ENCODE assay signal across 8 cellular contexts in the genomic region with DNA sequence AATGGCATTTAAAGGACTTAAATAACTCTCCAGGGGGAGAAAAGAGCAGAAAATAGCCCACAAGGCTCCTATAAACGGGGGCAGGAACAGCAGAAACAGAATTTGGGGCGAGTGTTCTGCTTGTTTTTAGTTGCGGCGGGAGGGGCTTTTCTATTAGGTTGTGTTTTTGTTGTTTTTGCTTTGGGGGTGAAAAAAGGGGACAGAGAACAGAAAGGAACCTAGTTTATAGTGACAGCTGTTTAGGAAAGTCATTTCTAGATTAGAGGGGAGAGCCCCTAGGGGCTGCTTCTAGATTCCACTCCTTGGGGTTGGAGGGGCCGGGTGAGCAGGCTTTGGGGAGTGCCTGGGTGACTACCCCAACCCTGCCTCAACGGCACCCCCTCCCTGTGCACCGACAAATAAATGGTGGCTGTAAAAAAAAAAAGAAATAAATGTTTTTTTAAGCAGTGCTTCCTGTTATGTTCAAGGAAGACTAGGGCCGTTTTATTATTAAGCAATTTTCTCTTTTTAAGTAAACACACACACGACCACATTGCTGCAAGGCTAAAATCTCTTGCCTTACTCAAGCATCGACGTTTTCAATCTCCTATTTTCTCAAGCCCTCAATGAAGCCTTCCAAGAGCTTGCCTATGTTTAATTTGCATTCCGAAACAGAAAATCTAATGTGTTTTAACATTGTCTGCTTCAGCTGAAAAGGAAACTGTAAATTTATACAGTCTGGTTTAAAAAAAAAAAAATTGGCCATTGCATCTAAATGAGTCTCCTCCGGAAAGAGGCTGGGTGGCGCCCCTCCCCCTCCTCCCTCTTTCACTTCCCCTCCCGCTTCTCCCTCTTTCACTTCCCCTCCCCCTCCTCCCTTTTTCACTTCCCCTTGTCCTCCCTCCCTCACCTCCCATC.
DNase-seq lines count a peak whose midpoint lies in the region; ATAC-seq and TF ChIP-seq lines count a peak whose summit lies in the region.

No MANE protein-coding gene starts in this region.

- DNase-seq in GF-D8 (lab: John Stamatoyannopoulos, UW) = peak; percentile 66
- peak; percentile 47 for DNase-seq in T follicular helper cell (ENCODE audit: low read depth)
- DNase-seq in body of pancreas = peak; percentile 37 to 63 (median 54)
- peak; percentile 51 for DNase-seq in left lobe of liver (ENCODE audit: low spot score)
- peak; percentile 37 to 55 for DNase-seq in stimulated activated CD4-positive, alpha-beta T cell treated with anti-CD3 and anti-CD28 coated beads, Interleukin-4, amount 100 ng/mL, for 48 hours (ENCODE audit: low read depth in 2 of 2)
- no peak for DNase-seq in kidney glomerular epithelial cell (lab: John Stamatoyannopoulos, UW)

- intact Hi-C loops in body of pancreas (cut with DNase I) = loop anchor here (5.0 kb wide), 1 partner anchor 121 kb away; no protein-coding TSS in a partner anchor

- peaks cover 46% of the 10 kb centered on the region for H3K4me1 ChIP-seq in HUES6 (ENCODE audit: control insufficient read depth, insufficient read depth, low read length)
- peaks cover 16% of the 10 kb centered on the region for H3K4me1 ChIP-seq in body of pancreas

- TF ChIP-seq CTCF in body of pancreas (IDR thresholded peaks at IDR 0.05) = no peak

- H3K27me3 ChIP-seq in HUES6 (ENCODE audit: control insufficient read depth, insufficient read depth, low read length) = peaks cover 10% of the 10 kb centered on the region; the same call in 1 of the 2 replicates
- H3K27me3 ChIP-seq in body of pancreas = no peaks in the 10 kb centered on the region

- TF ChIP-seq POLR2A in body of pancreas (IDR thresholded peaks at IDR 0.05) = no peak

- H3K27ac ChIP-seq in HUES6 (ENCODE audit: low read depth, low read length) (no peak overlapping the region; the same call in 1 of the 2 replicates), body of pancreas (peak overlapping the region in 3 of 4 donors; percentile 47 to 83 (median 59))

- H3K36me3 ChIP-seq in HUES6 (ENCODE audit: control insufficient read depth, insufficient read depth, low read length) (no peaks in the 10 kb centered on the region), body of pancreas (replicated peaks in 1 of 2; ENCODE audit: insufficient read depth in 1 of 2, low read depth in 2 of 2) (no peaks in the 10 kb centered on the region)

- no peak overlapping the region for H3K9ac ChIP-seq in HUES6 (ENCODE audit: low read length)

- 12 to 20% methylated on average over 15 of the region's 15 CpGs for WGBS in body of pancreas, 2 donors

- ATAC-seq in GM21515 (IDR thresholded peaks at IDR 0.05; ENCODE audit: unreplicated experiment) = peak; percentile 78
- ATAC-seq in body of pancreas = peak; percentile 38
- ATAC-seq in left lobe of liver = peak; percentile 45

- H3K9me3 ChIP-seq in HUES6 (ENCODE audit: control insufficient read depth, insufficient read depth, low read depth, low read length) = no peaks in the 10 kb centered on the region
- no peaks in the 10 kb centered on the region for H3K9me3 ChIP-seq in body of pancreas

- H3K4me3 ChIP-seq in HUES6 (ENCODE audit: low read depth, low read length) (0 out of 2 replicates have a peak overlapping the region, but pooled peaks have one; percentile 22), body of pancreas (no peak overlapping the region)
